ENCODE assay signal across 16 cellular contexts in the genomic region with DNA sequence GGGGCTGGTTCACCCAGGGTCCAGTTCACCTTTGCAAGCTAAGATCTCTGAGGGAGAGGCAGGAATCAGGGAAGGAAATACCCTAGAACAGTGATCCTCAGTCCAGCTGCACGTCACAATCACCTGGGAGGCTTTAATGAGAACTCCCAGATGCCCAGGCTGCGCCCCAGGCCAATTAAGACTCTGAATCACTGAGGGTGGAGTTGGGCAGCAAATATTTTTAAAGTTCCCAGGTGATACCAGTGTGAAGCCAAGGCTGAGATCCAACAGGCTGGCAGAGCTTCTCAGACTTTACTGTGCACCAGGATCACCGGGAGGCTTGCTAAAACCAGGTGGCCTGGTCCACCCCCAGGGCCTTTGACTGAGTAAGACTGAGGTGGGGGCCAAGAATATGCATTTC. TPM values are rescaled to one million over a fixed set of nuclear protein-coding genes. Genes with fewer than 3 reads are reported as not detected.
"Had no signal": no experiment of that assay in that cellular context is flagged by ENCODE, and none has a peak within 500 bp of the region (broad histone marks: within the 10 kb centered on the region; RNA-seq: fewer than 3 reads in every experiment).

No MANE protein-coding gene starts in this region.

- H3K36me3 Mint-ChIP-seq: immature natural killer cell, memory B cell, WTC11 had no signal

- H3K9me3 Mint-ChIP-seq: activated CD4-positive, alpha-beta T cell treated with anti-CD3 and anti-CD28 coated beads, Interleukin-2, amount 10 ng/mL, durations not matched to agents 24 days and 14 days; immature natural killer cell; memory B cell; neural crest cell; T-helper 1 cell treated with Interleukin-12 subunit alpha and Interleukin-12 subunit beta and Interleukin-4 antibody, amounts not matched to agents 30 μg/mL and 1 μg/mL, for 36 hours had no signal

- ATAC-seq: left lung, pancreas, WTC11 had no signal

- H3K36me3 ChIP-seq: adrenal gland, esophagus muscularis mucosa, left lung, pancreas, thyroid gland had no signal

- H3K4me1 ChIP-seq: pancreas had no signal

- H3K4me3 ChIP-seq: adrenal gland, esophagus muscularis mucosa, left lung, pancreas, skin epidermis, thyroid gland had no signal

- H3K4me3 Mint-ChIP-seq: activated CD4-positive, alpha-beta T cell treated with anti-CD3 and anti-CD28 coated beads, Interleukin-2, amount 10 ng/mL, durations not matched to agents 24 days and 14 days; immature natural killer cell; memory B cell; neural crest cell; T-helper 1 cell treated with Interleukin-12 subunit alpha and Interleukin-12 subunit beta and Interleukin-4 antibody, amounts not matched to agents 30 μg/mL and 1 μg/mL, for 36 hours; WTC11 had no signal

- H3K27ac ChIP-seq: adrenal gland, esophagus muscularis mucosa, left lung, pancreas, skin epidermis, thyroid gland had no signal

- H3K9me3 ChIP-seq: adrenal gland, esophagus muscularis mucosa, left lung, pancreas, thyroid gland had no signal

- DNase-seq: activated CD4-positive, alpha-beta T cell treated with anti-CD3 and anti-CD28 coated beads, Interleukin-2, amount 10 ng/mL, durations not matched to agents 24 days and 14 days; activated naive CD4-positive, alpha-beta T cell treated with Interleukin-2 at 50 U/mL for 16 hours; adrenal gland; dermis blood vessel endothelial cell; immature natural killer cell; left lung; pancreas; thyroid gland had no signal

- H3K27ac Mint-ChIP-seq: activated CD4-positive, alpha-beta T cell treated with anti-CD3 and anti-CD28 coated beads, Interleukin-2, amount 10 ng/mL, durations not matched to agents 24 days and 14 days; immature natural killer cell; memory B cell; T-helper 1 cell treated with Interleukin-12 subunit alpha and Interleukin-12 subunit beta and Interleukin-4 antibody, amounts not matched to agents 30 μg/mL and 1 μg/mL, for 36 hours; WTC11 had no signal

- H3K27me3 ChIP-seq: adrenal gland, pancreas, thyroid gland had no signal

- H3K4me1 Mint-ChIP-seq: activated CD4-positive, alpha-beta T cell treated with anti-CD3 and anti-CD28 coated beads, Interleukin-2, amount 10 ng/mL, durations not matched to agents 24 days and 14 days had no signal

- FAIRE-seq: pancreas, urothelium cell line had no signal

RNA-seq across cellular contexts. Expression of gene MYL2, which starts 23.8 kb away (rescaled TPM):
- total RNA-seq: activated CD4-positive, alpha-beta T cell treated with anti-CD3 and anti-CD28 coated beads, Interleukin-2, amount 10 ng/mL, durations not matched to agents 24 days and 14 days; esophagus muscularis mucosa; fibroblast of villous mesenchyme; neural crest cell; thyroid gland; WTC11 had no signal
- polyA plus RNA-seq: immature natural killer cell had no signal

RNA-seq across cellular contexts. Expression of gene CCDC63, which starts 49.8 kb away (rescaled TPM):
- total RNA-seq: activated CD4-positive, alpha-beta T cell treated with anti-CD3 and anti-CD28 coated beads, Interleukin-2, amount 10 ng/mL, durations not matched to agents 24 days and 14 days; adrenal gland; dermis blood vessel endothelial cell; esophagus muscularis mucosa; fibroblast of villous mesenchyme; left lung; neural crest cell; pancreas; thyroid gland had no signal
- polyA plus RNA-seq: adrenal gland, immature natural killer cell, pancreas had no signal
